In the genomic region with DNA sequence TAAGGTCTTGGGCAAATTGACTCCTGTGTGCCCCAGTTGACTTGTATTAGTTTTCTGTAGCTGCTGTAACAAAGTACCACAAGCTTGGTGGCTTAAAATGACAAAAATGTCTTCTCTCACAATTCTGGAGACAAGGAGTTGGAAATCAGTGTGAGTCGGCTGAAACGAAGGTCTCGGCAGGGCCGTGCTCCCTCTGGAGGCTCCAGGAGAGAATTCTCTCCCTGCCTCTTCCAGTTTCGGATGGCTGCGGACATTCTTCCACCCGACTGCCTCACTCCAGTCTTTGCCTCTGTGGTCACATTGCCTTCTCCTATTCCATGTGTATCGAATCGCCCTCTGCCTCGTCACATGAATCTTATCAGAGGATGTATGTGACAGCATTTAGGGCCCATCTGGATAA, we compare ENCODE assay signal across 12 cellular contexts.
A peak's percentile ranks its signal among the peaks of the same experiment; 100 is the strongest.
DNase-seq lines count a peak whose midpoint lies in the region; ATAC-seq and TF ChIP-seq lines count a peak whose summit lies in the region.
"Had no signal": no experiment of that assay in that cellular context is flagged by ENCODE, and none has a peak within 500 bp of the region (broad histone marks: within the 10 kb centered on the region; RNA-seq: fewer than 3 reads in every experiment).

No MANE protein-coding gene starts in this region.

- H3K9me3 ChIP-seq in A673 (ENCODE audit: low read depth, low read length, poor library complexity, severe bottlenecking), result no peaks in the 10 kb centered on the region

- intact Hi-C loops in A673 (cut with micrococcal nuclease; ENCODE audit: unreplicated experiment), result no loop called here
- intact Hi-C loops in activated CD8-positive, alpha-beta T cell treated with anti-CD3 and anti-CD28 coated beads for 36 hours (cut with micrococcal nuclease), result no loop called here
- intact Hi-C loops in lower leg skin (cut with DNase I; ENCODE audit: low total_unique reads), result no loop called here

- H3K27me3 Mint-ChIP-seq in chondrocyte (ENCODE audit: low read depth), result peaks cover 33% of the 10 kb centered on the region
- peaks cover 10% of the 10 kb centered on the region for H3K27me3 Mint-ChIP-seq in activated CD8-positive, alpha-beta T cell treated with anti-CD3 and anti-CD28 coated beads for 36 hours
- H3K27me3 Mint-ChIP-seq: activated CD4-positive, alpha-beta T cell treated with anti-CD3 and anti-CD28 coated beads, Interleukin-2, amount 10 ng/mL, durations not matched to agents 24 days and 14 days had no signal

- TF ChIP-seq POLR2A in lower leg skin (IDR thresholded peaks at IDR 0.05), result no peak

- BruUV-seq in A673 (replicated peaks; lab: Mats Ljungman, UMichigan), result no TSS peak

- POLR2A ChIA-PET in A673 (lab: Charles Lee; ENCODE audit: low non-redundant PET), result no interaction called here
- POLR2A ChIA-PET in activated CD8-positive, alpha-beta T cell treated with anti-CD3 and anti-CD28 coated beads for 36 hours (lab: Charles Lee), result no interaction called here

- CTCF ChIA-PET in A673 (lab: Charles Lee), result no interaction called here
- CTCF ChIA-PET in activated CD8-positive, alpha-beta T cell treated with anti-CD3 and anti-CD28 coated beads for 36 hours (lab: Charles Lee), result no interaction called here

- no peak overlapping the region for H3K4me3 Mint-ChIP-seq in chondrocyte (ENCODE audit: unreplicated experiment)
- H3K4me3 Mint-ChIP-seq in activated CD8-positive, alpha-beta T cell treated with anti-CD3 and anti-CD28 coated beads for 36 hours, result no peak overlapping the region
- H3K4me3 Mint-ChIP-seq: activated CD4-positive, alpha-beta T cell treated with anti-CD3 and anti-CD28 coated beads, Interleukin-2, amount 10 ng/mL, durations not matched to agents 24 days and 14 days; CD4-positive, CD25-positive, alpha-beta regulatory T cell had no signal

- no peak for ATAC-seq in activated CD8-positive, alpha-beta T cell treated with anti-CD3 and anti-CD28 coated beads for 36 hours
- no peak for ATAC-seq in GM21576 (IDR thresholded peaks at IDR 0.05; ENCODE audit: unreplicated experiment)
- ATAC-seq in HG02970 (IDR thresholded peaks at IDR 0.05; ENCODE audit: low FRiP score, unreplicated experiment), result no peak

- H3K4me1 ChIP-seq in A673 (ENCODE audit: insufficient read depth, low read length, poor library complexity, severe bottlenecking), result no peaks in the 10 kb centered on the region

- H3K36me3 ChIP-seq in A673 (ENCODE audit: insufficient read depth, low read length, poor library complexity, severe bottlenecking), result no peaks in the 10 kb centered on the region

- H3K27me3 ChIP-seq in A673 (replicated peaks; ENCODE audit: insufficient read depth, low read depth, low read length, poor library complexity), result peaks cover 18% of the 10 kb centered on the region

- DNase-seq in A673 (ENCODE audit: low spot score) (peak; percentile 14), HK-2 (ENCODE audit: unreplicated experiment) (peak; percentile 3), chondrocyte (ENCODE audit: low spot score) (no peak), kidney tubule cell (ENCODE audit: low spot score) (peak; percentile 55), lower leg skin (ENCODE audit: low spot score in 2 of 2) (no peak)
- no peak for DNase-seq in activated CD8-positive, alpha-beta T cell treated with anti-CD3 and anti-CD28 coated beads for 36 hours
- DNase-seq: activated CD4-positive, alpha-beta T cell treated with anti-CD3 and anti-CD28 coated beads, Interleukin-2, amount 10 ng/mL, durations not matched to agents 24 days and 14 days; CD4-positive, CD25-positive, alpha-beta regulatory T cell; NCI-H1694 treated with DMSO at 0.1 percent for 48 hours; nucleus accumbens had no signal

- no peaks in the 10 kb centered on the region for H3K9me3 Mint-ChIP-seq in chondrocyte (ENCODE audit: low read depth)
- H3K9me3 Mint-ChIP-seq in activated CD8-positive, alpha-beta T cell treated with anti-CD3 and anti-CD28 coated beads for 36 hours, result no peaks in the 10 kb centered on the region
- H3K9me3 Mint-ChIP-seq: activated CD4-positive, alpha-beta T cell treated with anti-CD3 and anti-CD28 coated beads, Interleukin-2, amount 10 ng/mL, durations not matched to agents 24 days and 14 days had no signal

- peak; percentile 31; the same call in 1 of the 2 replicates for TF ChIP-seq CTCF in A673 (conservative IDR thresholded peaks at IDR 0.05; ENCODE audit: low read depth, low read length)
- TF ChIP-seq CTCF in chondrocyte (IDR thresholded peaks at IDR 0.05), result peak; percentile 68
- no peak for TF ChIP-seq CTCF in activated CD8-positive, alpha-beta T cell treated with anti-CD3 and anti-CD28 coated beads for 36 hours (IDR thresholded peaks at IDR 0.05)
- no peak for TF ChIP-seq CTCF in lower leg skin (IDR thresholded peaks at IDR 0.05)

- H3K27ac ChIP-seq in A673 (ENCODE audit: low read depth, low read length, poor library complexity, severe bottlenecking), result no peak overlapping the region

- no peaks in the 10 kb centered on the region for H3K36me3 Mint-ChIP-seq in chondrocyte (ENCODE audit: low read depth)
- H3K36me3 Mint-ChIP-seq in activated CD8-positive, alpha-beta T cell treated with anti-CD3 and anti-CD28 coated beads for 36 hours (ENCODE audit: low read depth), result no peaks in the 10 kb centered on the region
- H3K36me3 Mint-ChIP-seq: CD4-positive, CD25-positive, alpha-beta regulatory T cell had no signal

- H3K4me1 Mint-ChIP-seq in chondrocyte (ENCODE audit: low read depth), result no peaks in the 10 kb centered on the region
- H3K4me1 Mint-ChIP-seq in activated CD8-positive, alpha-beta T cell treated with anti-CD3 and anti-CD28 coated beads for 36 hours (ENCODE audit: low read depth), result no peaks in the 10 kb centered on the region
- H3K4me1 Mint-ChIP-seq: activated CD4-positive, alpha-beta T cell treated with anti-CD3 and anti-CD28 coated beads, Interleukin-2, amount 10 ng/mL, durations not matched to agents 24 days and 14 days; CD4-positive, CD25-positive, alpha-beta regulatory T cell had no signal

- H3K27ac Mint-ChIP-seq in chondrocyte (ENCODE audit: unreplicated experiment), result no peak overlapping the region
- no peak overlapping the region for H3K27ac Mint-ChIP-seq in activated CD8-positive, alpha-beta T cell treated with anti-CD3 and anti-CD28 coated beads for 36 hours
- H3K27ac Mint-ChIP-seq: activated CD4-positive, alpha-beta T cell treated with anti-CD3 and anti-CD28 coated beads, Interleukin-2, amount 10 ng/mL, durations not matched to agents 24 days and 14 days; CD4-positive, CD25-positive, alpha-beta regulatory T cell had no signal

- H3K4me3 ChIP-seq in A673 (ENCODE audit: low read depth, low read length, poor library complexity, severe bottlenecking) (no peak overlapping the region), lower leg skin (ENCODE audit: low read depth, poor library complexity, severe bottlenecking) (no peak overlapping the region)

- 32 to 43% methylated on average over 10 of the region's 10 CpGs for WGBS in lower leg skin, 2 donors

Comparison
In these comparisons a context has a peak if more than half of its experiments do, and no peak if none do; other contexts are left out.
1. DNase-seq: peak in A673 (single experiment), HK-2 (single experiment) and kidney tubule cell (single experiment); none in chondrocyte (single experiment), activated CD8-positive, alpha-beta T cell treated with anti-CD3 and anti-CD28 coated beads for 36 hours (single experiment) and lower leg skin (0 of 2).
2. CTCF ChIP-seq: peak in A673 (single experiment) and chondrocyte (single experiment); none in activated CD8-positive, alpha-beta T cell treated with anti-CD3 and anti-CD28 coated beads for 36 hours (single experiment) and lower leg skin (0 of 3).